In the genomic region with DNA sequence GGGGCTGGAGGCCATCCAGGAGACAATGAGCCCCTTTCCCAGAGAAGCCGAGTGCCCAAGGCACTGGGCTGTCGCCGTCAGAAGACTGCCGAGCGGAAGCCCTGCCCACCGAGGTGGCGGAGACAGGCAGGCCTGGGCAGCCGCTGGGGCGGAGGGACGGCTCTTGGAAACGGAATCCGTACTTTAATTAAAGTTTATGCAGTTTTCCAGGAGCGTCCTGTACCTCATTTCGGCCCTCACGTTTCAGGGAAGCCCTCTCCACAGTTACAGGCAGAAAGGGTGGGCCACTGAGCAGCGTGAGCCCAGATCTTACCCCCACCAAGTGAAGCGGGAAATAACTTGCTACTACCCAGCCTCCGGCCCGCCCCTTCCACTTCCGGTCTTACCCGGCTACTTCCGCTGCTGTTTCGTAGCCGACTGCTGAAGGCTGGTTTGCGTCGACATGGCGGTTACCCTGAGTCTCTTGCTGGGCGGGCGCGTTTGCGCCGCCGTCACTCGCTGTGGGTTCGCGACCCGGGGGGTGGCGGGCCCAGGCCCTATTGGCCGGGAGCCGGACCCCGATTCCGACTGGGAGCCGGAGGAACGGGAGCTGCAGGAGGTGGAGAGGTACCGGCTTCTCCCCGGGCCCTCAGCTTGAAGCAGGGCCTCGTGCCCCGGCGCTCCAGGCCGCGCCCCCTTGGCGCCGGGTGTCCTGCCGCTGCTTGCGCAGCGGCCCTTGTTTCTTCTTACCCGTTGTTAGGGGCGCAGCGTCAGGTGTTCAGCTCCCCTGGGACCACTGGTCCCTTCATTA, we compare ENCODE assay signal across 8 cellular contexts. TPM values are rescaled to one million over a fixed set of nuclear protein-coding genes. Genes with fewer than 3 reads are reported as not detected.
DNase-seq lines count a peak whose midpoint lies in the region; ATAC-seq and TF ChIP-seq lines count a peak whose summit lies in the region.

A gene with protein sequence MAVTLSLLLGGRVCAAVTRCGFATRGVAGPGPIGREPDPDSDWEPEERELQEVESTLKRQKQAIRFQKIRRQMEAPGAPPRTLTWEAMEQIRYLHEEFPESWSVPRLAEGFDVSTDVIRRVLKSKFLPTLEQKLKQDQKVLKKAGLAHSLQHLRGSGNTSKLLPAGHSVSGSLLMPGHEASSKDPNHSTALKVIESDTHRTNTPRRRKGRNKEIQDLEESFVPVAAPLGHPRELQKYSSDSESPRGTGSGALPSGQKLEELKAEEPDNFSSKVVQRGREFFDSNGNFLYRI (plus strand): TSS at position 402 of the 790 bp plus-strand sequence. CDS start 41 bp downstream, at position 443.

- peak within 1 kb of the TSS; percentile 71 to 95 (median 79) for H3K4me3 ChIP-seq in liver (ENCODE audit: low read depth in 1 of 3, low read length in 3 of 3)

- POLR2A ChIA-PET in CD4-positive, alpha-beta T cell (lab: Charles Lee), result interaction anchor here (0.6 to 1.6 kb wide), 14 partner anchors 17 to 689 kb away, joined by 3 to 79 read pairs (median 3); partner anchors contain the start of genes AP3S2, CIB1, GDPGP1 and IDH2

- H3K4me3 Mint-ChIP-seq in CD4-positive, alpha-beta T cell, result peak within 1 kb of the TSS; percentile 90

- H3K27me3 ChIP-seq in CD4-positive, alpha-beta T cell (ENCODE audit: control insufficient read depth, insufficient read depth, low read length), result no peaks in the 10 kb centered on the region
- H3K27me3 ChIP-seq in liver (ENCODE audit: control insufficient read depth in 4 of 4, insufficient read depth in 4 of 4, low read length in 3 of 4), result no peaks in the 10 kb centered on the region

- CTCF ChIA-PET in CD4-positive, alpha-beta T cell (lab: Charles Lee), result interaction anchor here (1.0 to 1.2 kb wide), 3 partner anchors 32 to 123 kb away, joined by 3 to 4 read pairs (median 4); partner anchors contain the start of gene CIB1

- peak within 1 kb of the TSS; percentile 91 to 95 for H3K9ac ChIP-seq in liver (ENCODE audit: low read depth in 1 of 2, low read length in 2 of 2)

- ATAC-seq in CD4-positive, alpha-beta T cell (ENCODE audit: poor library complexity), result peak; percentile 79
- ATAC-seq in GM19452 (IDR thresholded peaks at IDR 0.05; ENCODE audit: unreplicated experiment), result peak; percentile 92
- ATAC-seq in HG03575 (IDR thresholded peaks at IDR 0.05; ENCODE audit: extremely low read depth, insufficient number of reproducible peaks, low FRiP score, unreplicated experiment), result peak; percentile 69

- H3K36me3 Mint-ChIP-seq in CD4-positive, alpha-beta T cell (ENCODE audit: low read depth), result peaks cover 53% of the 10 kb centered on the region

- no peaks in the 10 kb centered on the region for H3K9me3 Mint-ChIP-seq in CD4-positive, alpha-beta T cell

- H3K9me3 ChIP-seq in CD4-positive, alpha-beta T cell (ENCODE audit: control insufficient read depth, low read length), result no peaks in the 10 kb centered on the region
- H3K9me3 ChIP-seq in liver (ENCODE audit: control insufficient read depth in 4 of 4, low read length in 3 of 4), result no peaks in the 10 kb centered on the region

- peak within 1 kb of the TSS; percentile 98 for H3K27ac Mint-ChIP-seq in CD4-positive, alpha-beta T cell

- H3K36me3 ChIP-seq in liver (ENCODE audit: control insufficient read depth in 4 of 4, insufficient read depth in 3 of 4, low read depth in 1 of 4, low read length in 3 of 4), result peaks cover 0 to 5% (median 0%) of the 10 kb centered on the region in 4 donors

- TF ChIP-seq CTCF in CD4-positive, alpha-beta T cell (IDR thresholded peaks at IDR 0.05), result no peak
- no peak for TF ChIP-seq CTCF in liver (IDR thresholded peaks at IDR 0.05; ENCODE audit: low read depth, low read length, missing input control)

- intact Hi-C loops in CD4-positive, alpha-beta T cell (cut with DNase I, micrococcal nuclease), result loop anchor here (1.0 to 10.0 kb wide), 3 partner anchors 31 to 371 kb away; partner anchors contain the start of genes GDPGP1 (in 2 of the 2) and AP3S2 (in 1 of the 2)

- TF ChIP-seq RAD21 in liver (IDR thresholded peaks at IDR 0.05), result peak in 1 of 2 donors; percentile 18

- H3K27me3 Mint-ChIP-seq in CD4-positive, alpha-beta T cell, result no peaks in the 10 kb centered on the region

- under 1% methylated on average over 59 of the region's 59 CpGs for WGBS in liver

- peak within 1 kb of the TSS; percentile 97 for H3K27ac ChIP-seq in CD4-positive, alpha-beta T cell (ENCODE audit: low read depth, low read length)
- H3K27ac ChIP-seq in liver (ENCODE audit: low read depth in 1 of 2, low read length in 2 of 2), result peak within 1 kb of the TSS; percentile 96

- H3K4me1 Mint-ChIP-seq in CD4-positive, alpha-beta T cell (ENCODE audit: low read depth), result peaks cover 57% of the 10 kb centered on the region

- H3K4me1 ChIP-seq in liver (ENCODE audit: control insufficient read depth in 4 of 4, insufficient read depth in 4 of 4, low read length in 3 of 4), result peaks cover 5 to 26% (median 22%) of the 10 kb centered on the region in 4 donors

- peak; percentile 83 to 93 (median 90) for DNase-seq in CD4-positive, alpha-beta T cell
- DNase-seq in NCI-H82 (lab: John Stamatoyannopoulos, UW) (peak; percentile 95), dermis microvascular lymphatic vessel endothelial cell (ENCODE audit: low read depth in 2 of 2) (peak; percentile 87 to 97)
- peak; percentile 92 to 95 for DNase-seq in activated CD4-positive, alpha-beta T cell treated with anti-CD3 and anti-CD28 coated beads, Interleukin-2, amount 50 U/mL, for 48 hours
- peak; percentile 91 for DNase-seq in stimulated activated CD4-positive, alpha-beta T cell treated with anti-CD3 and anti-CD28 coated beads, Interleukin-4, amount 100 ng/mL, for 1 hour

TF ChIP-seq in liver, 16 proteins besides CTCF, POLR2A, EP300 and RAD21:
- no peak for TF ChIP-seq FOXA1 (IDR thresholded peaks at IDR 0.05)
- TF ChIP-seq, protein P1, sequence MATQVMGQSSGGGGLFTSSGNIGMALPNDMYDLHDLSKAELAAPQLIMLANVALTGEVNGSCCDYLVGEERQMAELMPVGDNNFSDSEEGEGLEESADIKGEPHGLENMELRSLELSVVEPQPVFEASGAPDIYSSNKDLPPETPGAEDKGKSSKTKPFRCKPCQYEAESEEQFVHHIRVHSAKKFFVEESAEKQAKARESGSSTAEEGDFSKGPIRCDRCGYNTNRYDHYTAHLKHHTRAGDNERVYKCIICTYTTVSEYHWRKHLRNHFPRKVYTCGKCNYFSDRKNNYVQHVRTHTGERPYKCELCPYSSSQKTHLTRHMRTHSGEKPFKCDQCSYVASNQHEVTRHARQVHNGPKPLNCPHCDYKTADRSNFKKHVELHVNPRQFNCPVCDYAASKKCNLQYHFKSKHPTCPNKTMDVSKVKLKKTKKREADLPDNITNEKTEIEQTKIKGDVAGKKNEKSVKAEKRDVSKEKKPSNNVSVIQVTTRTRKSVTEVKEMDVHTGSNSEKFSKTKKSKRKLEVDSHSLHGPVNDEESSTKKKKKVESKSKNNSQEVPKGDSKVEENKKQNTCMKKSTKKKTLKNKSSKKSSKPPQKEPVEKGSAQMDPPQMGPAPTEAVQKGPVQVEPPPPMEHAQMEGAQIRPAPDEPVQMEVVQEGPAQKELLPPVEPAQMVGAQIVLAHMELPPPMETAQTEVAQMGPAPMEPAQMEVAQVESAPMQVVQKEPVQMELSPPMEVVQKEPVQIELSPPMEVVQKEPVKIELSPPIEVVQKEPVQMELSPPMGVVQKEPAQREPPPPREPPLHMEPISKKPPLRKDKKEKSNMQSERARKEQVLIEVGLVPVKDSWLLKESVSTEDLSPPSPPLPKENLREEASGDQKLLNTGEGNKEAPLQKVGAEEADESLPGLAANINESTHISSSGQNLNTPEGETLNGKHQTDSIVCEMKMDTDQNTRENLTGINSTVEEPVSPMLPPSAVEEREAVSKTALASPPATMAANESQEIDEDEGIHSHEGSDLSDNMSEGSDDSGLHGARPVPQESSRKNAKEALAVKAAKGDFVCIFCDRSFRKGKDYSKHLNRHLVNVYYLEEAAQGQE (IDR thresholded peaks at IDR 0.05), result no peak
- peak; percentile 35 for TF ChIP-seq SP1 (IDR thresholded peaks at IDR 0.05)
- peak; percentile 93 to 97 for TF ChIP-seq GABPA (IDR thresholded peaks at IDR 0.05 in 1 of 2, conservative IDR thresholded peaks at IDR 0.05 in 1 of 2)
- no peak for TF ChIP-seq RXRA (IDR thresholded peaks at IDR 0.05)
- TF ChIP-seq EGR1 (IDR thresholded peaks at IDR 0.05; ENCODE audit: low read depth in 2 of 2), result peak; percentile 55 to 78
- no peak for TF ChIP-seq HNF4A (conservative IDR thresholded peaks at IDR 0.05)
- peak; percentile 62 for TF ChIP-seq TAF1 (conservative IDR thresholded peaks at IDR 0.05)
- TF ChIP-seq JUND (IDR thresholded peaks at IDR 0.05), result no peak
- TF ChIP-seq HNF4G (IDR thresholded peaks at IDR 0.05), result no peak
- TF ChIP-seq, protein P2, sequence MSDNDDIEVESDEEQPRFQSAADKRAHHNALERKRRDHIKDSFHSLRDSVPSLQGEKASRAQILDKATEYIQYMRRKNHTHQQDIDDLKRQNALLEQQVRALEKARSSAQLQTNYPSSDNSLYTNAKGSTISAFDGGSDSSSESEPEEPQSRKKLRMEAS (IDR thresholded peaks at IDR 0.05), result peak; percentile 76
- peak; percentile 90 for TF ChIP-seq YY1 (IDR thresholded peaks at IDR 0.05)
- TF ChIP-seq, protein P3, sequence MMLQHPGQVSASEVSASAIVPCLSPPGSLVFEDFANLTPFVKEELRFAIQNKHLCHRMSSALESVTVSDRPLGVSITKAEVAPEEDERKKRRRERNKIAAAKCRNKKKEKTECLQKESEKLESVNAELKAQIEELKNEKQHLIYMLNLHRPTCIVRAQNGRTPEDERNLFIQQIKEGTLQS (IDR thresholded peaks at IDR 0.05), result peak; percentile 25
- peak; percentile 15 for TF ChIP-seq NR2F2 (IDR thresholded peaks at IDR 0.05)

RNA-seq across cellular contexts. Expression of the gene that starts here (rescaled TPM):
- total RNA-seq in CD4-positive, alpha-beta T cell, result 10 to 100 TPM; 55.7 to 58.4 TPM
- 46.0 and 71.7 TPM in 2 replicates for total RNA-seq in dermis microvascular lymphatic vessel endothelial cell
- 10 to 100 TPM; 22.8 to 26.6 TPM for total RNA-seq in liver
- polyA plus RNA-seq in liver, result 10 to 100 TPM; 24.3 to 25.4 TPM

Comparison
In these comparisons a context has a peak if more than half of its experiments do, and no peak if none do; other contexts are left out.
1. Peak in every context shown above with its lines: DNase-seq, ATAC-seq, H3K4me3 ChIP-seq and H3K27ac ChIP-seq.